22 cellular contexts compared by ENCODE assay signal in genomic region chr10:105834261-105835059, GRCh38.
"Had no signal": no experiment of that assay in that cellular context is flagged by ENCODE, and none has a peak within 500 bp of the region (broad histone marks: within the 10 kb centered on the region; RNA-seq: fewer than 3 reads in every experiment).

No MANE protein-coding gene starts in this region.

- H3K27ac ChIP-seq: body of pancreas, cardiac muscle cell, esophagus squamous epithelium, heart right ventricle, lower lobe of right lung, ovary, right lobe of liver, skin epidermis, suprapubic skin, tibial nerve had no signal

- H3K27me3 ChIP-seq: body of pancreas, cardiac muscle cell, esophagus squamous epithelium, heart right ventricle, ovary, right lobe of liver, suprapubic skin, tibial nerve had no signal

- H3K4me3 ChIP-seq: body of pancreas, cardiac muscle cell, esophagus squamous epithelium, heart right ventricle, lower lobe of right lung, ovary, right lobe of liver, skin epidermis, suprapubic skin, tibial nerve had no signal

- H3K9me3 ChIP-seq: body of pancreas, esophagus squamous epithelium, heart right ventricle, lower lobe of right lung, ovary, right lobe of liver, suprapubic skin, tibial nerve had no signal

- DNase-seq: activated B cell treated with CpG ODN at 0.5 μM for 24 hours; activated CD4-positive, alpha-beta memory T cell treated with anti-CD3 and anti-CD28 coated beads for 36 hours; activated CD4-positive, alpha-beta T cell treated with anti-CD3 and anti-CD28 coated beads for 4 hours; activated effector memory CD4-positive, alpha-beta T cell treated with Interleukin-2 at 50 U/mL for 16 hours; activated naive CD4-positive, alpha-beta T cell treated with anti-CD3 and anti-CD28 coated beads for 36 hours; activated naive CD8-positive, alpha-beta T cell treated with anti-CD3 and anti-CD28 coated beads, Interleukin-2, amount 10 ng/mL, durations not matched to agents 7 days and 5 days; activated T-cell treated with anti-CD3 and anti-CD28 coated beads, Interleukin-2, amount 50 U/mL, for 72 hours; body of pancreas; effector memory CD4-positive, alpha-beta T cell; esophagus squamous epithelium; heart right ventricle; lower lobe of right lung; naive thymus-derived CD8-positive, alpha-beta T cell; ovary; right lobe of liver; stimulated activated CD4-positive, alpha-beta T cell treated with anti-CD3 and anti-CD28 coated beads, Interleukin-2, amount 100 ng/mL, for 24 hours; stimulated activated naive CD8-positive, alpha-beta T cell treated with anti-CD3 and anti-CD28 coated beads, Interleukin-15, amount 100 ng/mL, for 72 hours; T-helper 9 cell had no signal

- H3K4me1 ChIP-seq: body of pancreas, right lobe of liver, suprapubic skin had no signal

- H3K36me3 ChIP-seq: cardiac muscle cell, esophagus squamous epithelium, heart right ventricle, lower lobe of right lung, ovary, right lobe of liver, suprapubic skin, tibial nerve had no signal
